1 cellular context compared by ENCODE assay signal in the genomic region with DNA sequence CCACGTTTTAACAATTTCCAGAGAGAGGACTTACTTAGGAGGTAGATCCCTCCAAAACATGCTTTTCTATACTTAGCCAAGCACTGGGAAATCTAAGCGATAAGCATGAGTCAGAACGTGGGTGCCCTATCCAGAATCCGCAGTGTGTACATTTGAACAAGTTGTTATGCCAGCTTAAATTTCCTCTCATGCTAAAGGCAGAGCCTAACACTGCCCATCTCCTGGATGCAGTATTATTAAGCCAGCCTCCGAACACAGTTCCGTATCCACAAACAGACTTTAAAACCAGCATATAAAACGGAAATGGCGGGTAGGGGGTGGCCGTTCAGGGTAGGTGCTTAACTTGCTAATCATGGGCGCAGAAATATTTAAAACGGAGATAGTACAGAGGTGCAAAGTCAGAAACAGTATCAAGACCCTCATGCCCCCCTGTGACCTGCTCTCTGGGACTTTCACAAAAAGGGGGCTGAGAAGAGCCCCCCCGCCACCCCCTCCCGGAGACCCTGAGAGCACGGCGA.
TF ChIP-seq lines count a peak whose summit lies in the region.

No MANE protein-coding gene starts in this region.

TF ChIP-seq in H1, 55 proteins besides CTCF, POLR2A, EP300 and RAD21:
- TF ChIP-seq EZH2 (IDR thresholded peaks at IDR 0.05; ENCODE audit: low read depth, low read length, severe bottlenecking), result no peak
- no peak for TF ChIP-seq KDM5A (IDR thresholded peaks at IDR 0.05; ENCODE audit: low read length)
- no peak for TF ChIP-seq SIRT6 (IDR thresholded peaks at IDR 0.05; ENCODE audit: low read length)
- TF ChIP-seq RNF2 (IDR thresholded peaks at IDR 0.05; ENCODE audit: borderline replicate concordance, low read depth, low read length, missing control alignments, poor library complexity, severe bottlenecking), result no peak
- no peak for TF ChIP-seq CREB1 (IDR thresholded peaks at IDR 0.05)
- no peak for TF ChIP-seq SIX5 (IDR thresholded peaks at IDR 0.05; ENCODE audit: low read depth, low read length)
- no peak for TF ChIP-seq CBX5 (IDR thresholded peaks at IDR 0.05; ENCODE audit: low read depth, low read length)
- no peak for TF ChIP-seq CTBP2 (IDR thresholded peaks at IDR 0.05; ENCODE audit: borderline replicate concordance, insufficient read depth, insufficient read length, low read length)
- no peak for TF ChIP-seq HDAC6 (IDR thresholded peaks at IDR 0.05; ENCODE audit: low read depth, low read length)
- no peak for TF ChIP-seq CHD1 (IDR thresholded peaks at IDR 0.05; ENCODE audit: low read depth, low read length)
- TF ChIP-seq SIN3A (conservative IDR thresholded peaks at IDR 0.05 in 1 of 2, IDR thresholded peaks at IDR 0.05 in 1 of 2; ENCODE audit: low read depth in 1 of 2, low read length in 2 of 2), result no peak
